Comparison of ENCODE assay signal across 10 cellular contexts in the genomic region with DNA sequence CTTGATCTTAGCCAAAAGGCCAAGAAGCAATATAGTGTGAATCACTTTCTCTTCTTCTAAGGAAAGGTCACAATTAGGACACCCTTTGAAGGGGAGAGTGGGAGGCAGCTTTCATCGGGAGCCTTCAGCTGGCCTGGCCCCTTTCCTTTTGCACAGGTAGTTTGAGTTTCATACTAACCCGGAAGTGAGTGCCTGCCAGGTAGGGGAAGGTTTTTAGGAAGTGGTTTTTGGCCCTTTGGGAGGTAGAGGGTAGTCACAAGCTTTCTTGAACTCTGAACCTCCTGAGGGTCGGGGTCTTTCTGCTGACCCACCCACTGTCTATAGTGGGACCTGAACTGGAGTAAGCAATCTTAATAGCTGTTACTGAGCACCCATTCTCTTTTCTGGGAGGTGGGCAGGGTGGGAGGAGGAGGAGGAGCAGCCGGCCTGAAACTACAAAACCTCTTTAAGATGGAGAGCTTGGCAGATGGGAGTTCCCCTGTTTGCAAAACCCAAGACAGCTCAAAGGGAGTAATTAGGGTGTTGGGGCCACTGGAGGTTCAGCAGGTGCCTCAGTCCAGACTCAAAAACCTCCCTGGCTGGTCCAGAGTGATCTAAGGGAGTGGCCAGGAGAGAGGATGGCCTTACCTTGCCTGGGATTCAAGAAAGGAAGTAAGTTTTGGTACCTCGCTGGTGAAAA. TPM values are rescaled to one million over a fixed set of nuclear protein-coding genes. Genes with fewer than 3 reads are reported as not detected.
A peak's percentile ranks its signal among the peaks of the same experiment; 100 is the strongest.
DNase-seq lines count a peak whose midpoint lies in the region; ATAC-seq and TF ChIP-seq lines count a peak whose summit lies in the region.
"Had no signal": no experiment of that assay in that cellular context is flagged by ENCODE, and none has a peak within 500 bp of the region (broad histone marks: within the 10 kb centered on the region; RNA-seq: fewer than 3 reads in every experiment).

No MANE protein-coding gene starts in this region.

- H3K4me3 ChIP-seq in GM06990 (replicated peaks; ENCODE audit: low read depth, low read length) (peak overlapping the region; percentile 15), OCI-LY7 (ENCODE audit: low read depth, low read length, poor library complexity, severe bottlenecking) (peak overlapping the region; percentile 84), iPS-18c (ENCODE audit: insufficient read depth, low read depth, low read length) (peak overlapping the region; percentile 9; the same call in 1 of the 2 replicates), thyroid gland (replicated peaks in 1 of 3) (no peak overlapping the region)
- H3K4me3 ChIP-seq: left lung had no signal

- peaks cover 98% of the 10 kb centered on the region for H3K79me2 ChIP-seq in OCI-LY7 (ENCODE audit: insufficient read depth, low read depth, low read length)

- POLR2A ChIA-PET in OCI-LY7 (lab: Charles Lee) (interaction anchor here (0.6 to 1.4 kb wide), 3 partner anchors 8 to 36 kb away, joined by 4 to 9 read pairs (median 5); no protein-coding TSS in a partner anchor), HEK293T (lab: Yijun Ruan, JAX) (no interaction called here)

- no peak for DNase-seq in GM06990 (ENCODE audit: extremely low read depth, insufficient read length)
- DNase-seq in OCI-LY7 (ENCODE audit: low spot score), result peak; percentile 38
- DNase-seq in thyroid gland, result no peak
- DNase-seq in HEK293T (ENCODE audit: extremely low spot score), result no peak
- DNase-seq in NCI-H2196 (lab: John Stamatoyannopoulos, UW; ENCODE audit: unreplicated experiment), result no peak
- no peak for DNase-seq in dedifferentiated amniotic fluid mesenchymal stem cell (ENCODE audit: extremely low spot score)
- DNase-seq: left lung, NCI-H2107 had no signal

- no peak overlapping the region for H2AFZ ChIP-seq in OCI-LY7 (ENCODE audit: low read length)

- H3K36me3 ChIP-seq in GM06990 (ENCODE audit: control insufficient read depth, insufficient read depth, low read length), result no peaks in the 10 kb centered on the region
- H3K36me3 ChIP-seq in OCI-LY7 (ENCODE audit: insufficient read depth, low read length), result peaks cover 79% of the 10 kb centered on the region
- H3K36me3 ChIP-seq in thyroid gland, result no peaks in the 10 kb centered on the region
- H3K36me3 ChIP-seq: left lung had no signal

- peak overlapping the region; percentile 17 for H3K27ac ChIP-seq in OCI-LY7 (ENCODE audit: low read depth, low read length, poor library complexity, severe bottlenecking)
- H3K27ac ChIP-seq in thyroid gland, result peak overlapping the region in 1 of 3 donors; percentile 13
- H3K27ac ChIP-seq: left lung had no signal

- CTCF ChIA-PET in OCI-LY7 (lab: Charles Lee; ENCODE audit: unreplicated experiment) (interaction anchor here (0.6 to 0.9 kb wide), 2 partner anchors 8 to 63 kb away, joined by 3 to 4 read pairs; no protein-coding TSS in a partner anchor), HEK293T (lab: Yijun Ruan, JAX) (interaction anchor here (0.6 to 1.1 kb wide), 2 partner anchors 40 to 299 kb away, joined by 3 read pairs; no protein-coding TSS in a partner anchor)

- TSS peak; percentile 13 for BruUV-seq in OCI-LY7 (replicated peaks; lab: Mats Ljungman, UMichigan)

- H3K4me1 ChIP-seq in OCI-LY7 (ENCODE audit: insufficient read depth, low read length, poor library complexity, severe bottlenecking) (peaks cover 65% of the 10 kb centered on the region), thyroid gland (peaks cover 53 to 62% of the 10 kb centered on the region in 2 donors)

- H4K20me1 ChIP-seq in OCI-LY7 (ENCODE audit: insufficient read depth, low read length), result peaks cover 74% of the 10 kb centered on the region

- H3K9me3 ChIP-seq in OCI-LY7 (ENCODE audit: low read length) (no peaks in the 10 kb centered on the region), iPS-18c (ENCODE audit: control insufficient read depth, insufficient read depth, low read length) (no peaks in the 10 kb centered on the region), thyroid gland (no peaks in the 10 kb centered on the region)
- H3K9me3 ChIP-seq: left lung had no signal

- H3K27me3 ChIP-seq in GM06990 (replicated peaks; ENCODE audit: control insufficient read depth, insufficient read depth, low read length), result no peaks in the 10 kb centered on the region
- H3K27me3 ChIP-seq in thyroid gland, result no peaks in the 10 kb centered on the region
- H3K27me3 ChIP-seq: left lung had no signal

- H3K4me2 ChIP-seq in OCI-LY7 (ENCODE audit: low read length), result peak overlapping the region; percentile 85

- peak; percentile 44 for ATAC-seq in GM21723 (IDR thresholded peaks at IDR 0.05; ENCODE audit: unreplicated experiment)
- ATAC-seq: left lung had no signal

- H3K9me2 ChIP-seq in OCI-LY7 (ENCODE audit: insufficient read depth, low read length), result no peaks in the 10 kb centered on the region

- intact Hi-C loops in OCI-LY7 (cut with micrococcal nuclease; ENCODE audit: unreplicated experiment) (no loop called here), thyroid gland (cut with DNase I) (loop anchor here (5.0 kb wide), 1 partner anchor 79 kb away; no protein-coding TSS in a partner anchor)

- TF ChIP-seq CTCF in GM06990 (IDR thresholded peaks at IDR 0.05; ENCODE audit: insufficient read depth, low read length, poor library complexity, severe bottlenecking), result no peak
- no peak for TF ChIP-seq CTCF in OCI-LY7 (conservative IDR thresholded peaks at IDR 0.05; ENCODE audit: low read length)
- no peak for TF ChIP-seq CTCF in thyroid gland (IDR thresholded peaks at IDR 0.05)

- no peak for TF ChIP-seq POLR2A in thyroid gland (IDR thresholded peaks at IDR 0.05)

- WGBS in thyroid gland, 2 donors, result 55 to 61% methylated on average over 5 of the region's 5 CpGs

TF ChIP-seq in HEK293T, 16 proteins besides CTCF, POLR2A, EP300 and RAD21:
- TF ChIP-seq NFRKB (IDR thresholded peaks at IDR 0.05), result no peak
- no peak for TF ChIP-seq ELF4 (IDR thresholded peaks at IDR 0.05)
- no peak for TF ChIP-seq L3MBTL2 (conservative IDR thresholded peaks at IDR 0.05)
- no peak for TF ChIP-seq FOXM1 (IDR thresholded peaks at IDR 0.05; ENCODE audit: borderline replicate concordance)
- TF ChIP-seq SP1 (IDR thresholded peaks at IDR 0.05), result no peak
- no peak for TF ChIP-seq BHLHE40 (IDR thresholded peaks at IDR 0.05; ENCODE audit: borderline replicate concordance)
- no peak for TF ChIP-seq ZNF384 (IDR thresholded peaks at IDR 0.05)
- no peak for TF ChIP-seq FOXK2 (IDR thresholded peaks at IDR 0.05)
- TF ChIP-seq SUZ12 (IDR thresholded peaks at IDR 0.05), result no peak

RNA-seq across cellular contexts. Expression of a gene that starts 6.0 kb away (rescaled TPM):
- total RNA-seq in OCI-LY7 (2014; rRNA removed; shearing (Covaris generic)), result 66.2 and 71.1 TPM in 2 replicates
- total RNA-seq in OCI-LY7 (2022) (274 and 300 TPM in 2 replicates), thyroid gland (100 to 1,000 TPM; 109 to 192 (median 133) TPM)

Comparison
In these comparisons a context has a peak if more than half of its experiments do, and no peak if none do; other contexts are left out.
1. H3K4me3 ChIP-seq: peak in GM06990 (single experiment), OCI-LY7 (single experiment) and iPS-18c (single experiment); none in thyroid gland (0 of 3).